ENCODE assay signal across 2 cellular contexts in genomic region chr16:89934611-89935553, GRCh38.
TF ChIP-seq lines count a peak whose summit lies in the region.

No MANE protein-coding gene starts in this region.

TF ChIP-seq in IMR-90, 13 proteins besides CTCF, POLR2A, EP300 and RAD21:
- TF ChIP-seq MAFK (IDR thresholded peaks at IDR 0.05; ENCODE audit: low read depth, low read length) (no peak), RFX5 (IDR thresholded peaks at IDR 0.05; ENCODE audit: low read depth, low read length) (no peak), NFE2L2 (IDR thresholded peaks at IDR 0.05; ENCODE audit: low read depth, low read length) (no peak), FOS (IDR thresholded peaks at IDR 0.05; ENCODE audit: low read depth, low read length) (no peak), BHLHE40 (IDR thresholded peaks at IDR 0.05; ENCODE audit: low read depth, low read length) (no peak), MAZ (IDR thresholded peaks at IDR 0.05; ENCODE audit: borderline replicate concordance, low read depth, low read length) (no peak), SMC3 (IDR thresholded peaks at IDR 0.05; ENCODE audit: low read depth, low read length) (no peak), RCOR1 (IDR thresholded peaks at IDR 0.05; ENCODE audit: insufficient replicate concordance, low read length) (no peak), CHD1 (IDR thresholded peaks at IDR 0.05; ENCODE audit: low read depth, low read length) (no peak), MXI1 (IDR thresholded peaks at IDR 0.05; ENCODE audit: borderline replicate concordance, low read depth, low read length) (no peak)
- TF ChIP-seq, protein P1, sequence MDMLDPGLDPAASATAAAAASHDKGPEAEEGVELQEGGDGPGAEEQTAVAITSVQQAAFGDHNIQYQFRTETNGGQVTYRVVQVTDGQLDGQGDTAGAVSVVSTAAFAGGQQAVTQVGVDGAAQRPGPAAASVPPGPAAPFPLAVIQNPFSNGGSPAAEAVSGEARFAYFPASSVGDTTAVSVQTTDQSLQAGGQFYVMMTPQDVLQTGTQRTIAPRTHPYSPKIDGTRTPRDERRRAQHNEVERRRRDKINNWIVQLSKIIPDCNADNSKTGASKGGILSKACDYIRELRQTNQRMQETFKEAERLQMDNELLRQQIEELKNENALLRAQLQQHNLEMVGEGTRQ (IDR thresholded peaks at IDR 0.05; ENCODE audit: low read depth, low read length), result no peak
- TF ChIP-seq, protein P2, sequence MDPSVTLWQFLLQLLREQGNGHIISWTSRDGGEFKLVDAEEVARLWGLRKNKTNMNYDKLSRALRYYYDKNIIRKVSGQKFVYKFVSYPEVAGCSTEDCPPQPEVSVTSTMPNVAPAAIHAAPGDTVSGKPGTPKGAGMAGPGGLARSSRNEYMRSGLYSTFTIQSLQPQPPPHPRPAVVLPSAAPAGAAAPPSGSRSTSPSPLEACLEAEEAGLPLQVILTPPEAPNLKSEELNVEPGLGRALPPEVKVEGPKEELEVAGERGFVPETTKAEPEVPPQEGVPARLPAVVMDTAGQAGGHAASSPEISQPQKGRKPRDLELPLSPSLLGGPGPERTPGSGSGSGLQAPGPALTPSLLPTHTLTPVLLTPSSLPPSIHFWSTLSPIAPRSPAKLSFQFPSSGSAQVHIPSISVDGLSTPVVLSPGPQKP (IDR thresholded peaks at IDR 0.05; ENCODE audit: borderline replicate concordance, low read depth, low read length), result no peak

TF ChIP-seq in SK-N-SH, 30 proteins besides CTCF, POLR2A, EP300 and RAD21:
- no peak for TF ChIP-seq RCOR1 (IDR thresholded peaks at IDR 0.05; ENCODE audit: low read length)
- TF ChIP-seq, protein P3, sequence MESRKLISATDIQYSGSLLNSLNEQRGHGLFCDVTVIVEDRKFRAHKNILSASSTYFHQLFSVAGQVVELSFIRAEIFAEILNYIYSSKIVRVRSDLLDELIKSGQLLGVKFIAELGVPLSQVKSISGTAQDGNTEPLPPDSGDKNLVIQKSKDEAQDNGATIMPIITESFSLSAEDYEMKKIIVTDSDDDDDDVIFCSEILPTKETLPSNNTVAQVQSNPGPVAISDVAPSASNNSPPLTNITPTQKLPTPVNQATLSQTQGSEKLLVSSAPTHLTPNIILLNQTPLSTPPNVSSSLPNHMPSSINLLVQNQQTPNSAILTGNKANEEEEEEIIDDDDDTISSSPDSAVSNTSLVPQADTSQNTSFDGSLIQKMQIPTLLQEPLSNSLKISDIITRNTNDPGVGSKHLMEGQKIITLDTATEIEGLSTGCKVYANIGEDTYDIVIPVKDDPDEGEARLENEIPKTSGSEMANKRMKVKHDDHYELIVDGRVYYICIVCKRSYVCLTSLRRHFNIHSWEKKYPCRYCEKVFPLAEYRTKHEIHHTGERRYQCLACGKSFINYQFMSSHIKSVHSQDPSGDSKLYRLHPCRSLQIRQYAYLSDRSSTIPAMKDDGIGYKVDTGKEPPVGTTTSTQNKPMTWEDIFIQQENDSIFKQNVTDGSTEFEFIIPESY (IDR thresholded peaks at IDR 0.05; ENCODE audit: borderline replicate concordance, low read depth), result no peak
- no peak for TF ChIP-seq TAF1 (IDR thresholded peaks at IDR 0.05; ENCODE audit: borderline replicate concordance, low read depth, low read length)
- TF ChIP-seq MXI1 (IDR thresholded peaks at IDR 0.05; ENCODE audit: low read depth, low read length), result no peak
